Comparison of ENCODE assay signal across 7 cellular contexts in genomic region chr5:168987540-168988300, GRCh38.
DNase-seq lines count a peak whose midpoint lies in the region; ATAC-seq and TF ChIP-seq lines count a peak whose summit lies in the region.

No MANE protein-coding gene starts in this region.

- no peak overlapping the region for H3K27ac Mint-ChIP-seq in activated CD4-positive, alpha-beta T cell treated with anti-CD3 and anti-CD28 coated beads, Interleukin-2, amount 10 ng/mL, durations not matched to agents 7 days and 5 days
- no peak overlapping the region for H3K27ac Mint-ChIP-seq in effector memory CD8-positive, alpha-beta T cell
- no peak overlapping the region for H3K27ac Mint-ChIP-seq in memory B cell

- H3K4me3 Mint-ChIP-seq in activated CD4-positive, alpha-beta T cell treated with anti-CD3 and anti-CD28 coated beads, Interleukin-2, amount 10 ng/mL, durations not matched to agents 7 days and 5 days: no peak overlapping the region
- H3K4me3 Mint-ChIP-seq in effector memory CD8-positive, alpha-beta T cell: no peak overlapping the region
- H3K4me3 Mint-ChIP-seq in memory B cell: no peak overlapping the region

- ATAC-seq in HG02852 (IDR thresholded peaks at IDR 0.05; ENCODE audit: unreplicated experiment): peak; percentile 72
- ATAC-seq in effector memory CD8-positive, alpha-beta T cell (replicated peaks): no peak
- no peak for ATAC-seq in memory B cell (ENCODE audit: low read depth)

- H3K9me3 Mint-ChIP-seq in activated CD4-positive, alpha-beta T cell treated with anti-CD3 and anti-CD28 coated beads, Interleukin-2, amount 10 ng/mL, durations not matched to agents 7 days and 5 days: no peaks in the 10 kb centered on the region
- no peaks in the 10 kb centered on the region for H3K9me3 Mint-ChIP-seq in effector memory CD8-positive, alpha-beta T cell
- no peaks in the 10 kb centered on the region for H3K9me3 Mint-ChIP-seq in memory B cell

- H3K4me1 Mint-ChIP-seq in activated CD4-positive, alpha-beta T cell treated with anti-CD3 and anti-CD28 coated beads, Interleukin-2, amount 10 ng/mL, durations not matched to agents 7 days and 5 days: no peaks in the 10 kb centered on the region
- H3K4me1 Mint-ChIP-seq in effector memory CD8-positive, alpha-beta T cell (ENCODE audit: low read depth in 2 of 2): peaks cover 0 to 3% of the 10 kb centered on the region in 2 donors
- no peaks in the 10 kb centered on the region for H3K4me1 Mint-ChIP-seq in memory B cell

- POLR2A ChIA-PET in activated CD4-positive, alpha-beta T cell treated with anti-CD3 and anti-CD28 coated beads, Interleukin-2, amount 10 ng/mL, durations not matched to agents 7 days and 5 days (lab: Charles Lee): no interaction called here

- no peaks in the 10 kb centered on the region for H3K36me3 Mint-ChIP-seq in activated CD4-positive, alpha-beta T cell treated with anti-CD3 and anti-CD28 coated beads, Interleukin-2, amount 10 ng/mL, durations not matched to agents 7 days and 5 days (ENCODE audit: low read depth)
- no peaks in the 10 kb centered on the region for H3K36me3 Mint-ChIP-seq in effector memory CD8-positive, alpha-beta T cell (ENCODE audit: insufficient read depth)
- no peaks in the 10 kb centered on the region for H3K36me3 Mint-ChIP-seq in memory B cell

- H3K27me3 Mint-ChIP-seq in activated CD4-positive, alpha-beta T cell treated with anti-CD3 and anti-CD28 coated beads, Interleukin-2, amount 10 ng/mL, durations not matched to agents 7 days and 5 days: peaks cover 3% of the 10 kb centered on the region
- H3K27me3 Mint-ChIP-seq in effector memory CD8-positive, alpha-beta T cell: peaks cover 13 to 46% of the 10 kb centered on the region in 2 donors
- H3K27me3 Mint-ChIP-seq in memory B cell: peaks cover 10% of the 10 kb centered on the region

- peak; percentile 82 for TF ChIP-seq CTCF in GM12873 (IDR thresholded peaks at IDR 0.05; ENCODE audit: insufficient read depth, low read depth, low read length, missing control alignments)

- CTCF ChIA-PET in activated CD4-positive, alpha-beta T cell treated with anti-CD3 and anti-CD28 coated beads, Interleukin-2, amount 10 ng/mL, durations not matched to agents 7 days and 5 days (lab: Charles Lee): interaction anchor here (0.5 to 1.4 kb wide), 4 partner anchors 16 to 559 kb away, joined by 3 to 4 read pairs (median 3); no protein-coding TSS in a partner anchor

- peak; percentile 23 for DNase-seq in NCI-H2171 (lab: John Stamatoyannopoulos, UW)
- DNase-seq in activated CD4-positive, alpha-beta T cell treated with anti-CD3 and anti-CD28 coated beads, Interleukin-2, amount 10 ng/mL, durations not matched to agents 7 days and 5 days: peak; percentile 60
- DNase-seq in effector memory CD8-positive, alpha-beta T cell: peak in 2 of 3 experiments; percentile 24 to 40
- peak; percentile 23 to 37 for DNase-seq in memory B cell (ENCODE audit: low spot score in 2 of 2)
- peak; percentile 31 for DNase-seq in stimulated activated CD8-positive, alpha-beta memory T cell treated with anti-CD3 and anti-CD28 coated beads, Interleukin-4, amount 100 ng/mL, for 24 hours (ENCODE audit: low read depth)
